Comparison of ENCODE assay signal across 21 cellular contexts in genomic region chr1:235244969-235245592, GRCh38.
DNase-seq lines count a peak whose midpoint lies in the region; ATAC-seq, FAIRE-seq and TF ChIP-seq lines count a peak whose summit lies in the region.
"Had no signal": no experiment of that assay in that cellular context is flagged by ENCODE, and none has a peak within 500 bp of the region (broad histone marks: within the 10 kb centered on the region; RNA-seq: fewer than 3 reads in every experiment).

No MANE protein-coding gene starts in this region.

- no peaks in the 10 kb centered on the region for H3K27me3 Mint-ChIP-seq in CD4-positive, CD25-positive, alpha-beta regulatory T cell
- H3K27me3 Mint-ChIP-seq in T-helper 17 cell: no peaks in the 10 kb centered on the region

- peak overlapping the region; percentile 44 for H2AFZ ChIP-seq in DND-41 (ENCODE audit: low read depth, low read length)

- peak overlapping the region; percentile 58 for H3K4me2 ChIP-seq in DND-41 (ENCODE audit: insufficient read depth, low read length)

- peaks cover 18% of the 10 kb centered on the region for H3K36me3 ChIP-seq in CD4-positive, CD25-positive, alpha-beta regulatory T cell (ENCODE audit: control insufficient read depth, insufficient read depth, low read length)
- H3K36me3 ChIP-seq in DND-41 (ENCODE audit: insufficient read depth, low read length): peaks cover 22% of the 10 kb centered on the region
- H3K36me3 ChIP-seq: colonic mucosa had no signal

- H3K4me1 ChIP-seq in CD4-positive, CD25-positive, alpha-beta regulatory T cell (ENCODE audit: control insufficient read depth, insufficient read depth, low read length, poor library complexity, severe bottlenecking): peaks cover 37% of the 10 kb centered on the region
- H3K4me1 ChIP-seq in DND-41 (ENCODE audit: insufficient read depth, low read length): peaks cover 43% of the 10 kb centered on the region
- H3K4me1 ChIP-seq: ascending aorta, colonic mucosa, testis had no signal

- H3K27me3 ChIP-seq in CD4-positive, CD25-positive, alpha-beta regulatory T cell (ENCODE audit: control insufficient read depth, insufficient read depth, low read length): no peaks in the 10 kb centered on the region
- no peaks in the 10 kb centered on the region for H3K27me3 ChIP-seq in DND-41 (ENCODE audit: insufficient read depth, low read length, poor library complexity)
- H3K27me3 ChIP-seq: ascending aorta, colonic mucosa, spleen, testis had no signal

- peak overlapping the region; percentile 21 to 58 (median 57) for H3K27ac Mint-ChIP-seq in CD4-positive, CD25-positive, alpha-beta regulatory T cell
- H3K27ac Mint-ChIP-seq in T-helper 17 cell: peak overlapping the region; percentile 86

- H3K79me2 ChIP-seq in DND-41 (ENCODE audit: insufficient read depth, low read length): peaks cover 40% of the 10 kb centered on the region

- peaks cover 20% of the 10 kb centered on the region for H3K36me3 Mint-ChIP-seq in CD4-positive, CD25-positive, alpha-beta regulatory T cell
- H3K36me3 Mint-ChIP-seq in T-helper 17 cell (ENCODE audit: low read depth): peaks cover 8% of the 10 kb centered on the region

- no peaks in the 10 kb centered on the region for H3K9me3 Mint-ChIP-seq in CD4-positive, CD25-positive, alpha-beta regulatory T cell

- peak overlapping the region; percentile 11 to 46 (median 31) for H3K4me3 Mint-ChIP-seq in CD4-positive, CD25-positive, alpha-beta regulatory T cell
- H3K4me3 Mint-ChIP-seq in T-helper 17 cell: peak overlapping the region; percentile 82

- H3K4me3 ChIP-seq in CD4-positive, CD25-positive, alpha-beta regulatory T cell (ENCODE audit: low read depth, low read length): peak overlapping the region; percentile 54
- peak overlapping the region in 1 of 2 experiments; percentile 38; a peak in 2 of 4 replicates for H3K4me3 ChIP-seq in DND-41 (ENCODE audit: low read depth in 1 of 2, low read length in 2 of 2)
- H3K4me3 ChIP-seq: ascending aorta, colonic mucosa, spleen, testis had no signal

- H3K27ac ChIP-seq in CD4-positive, CD25-positive, alpha-beta regulatory T cell (ENCODE audit: insufficient read depth, low read length, poor library complexity, severe bottlenecking): peak overlapping the region; percentile 45
- H3K27ac ChIP-seq in DND-41 (ENCODE audit: low read length): peak overlapping the region; percentile 95
- H3K27ac ChIP-seq: ascending aorta, colonic mucosa, testis had no signal

- no peaks in the 10 kb centered on the region for H4K20me1 ChIP-seq in DND-41 (ENCODE audit: insufficient read depth, low read length)

- FAIRE-seq in endometrium (lab: Jason Lieb, UNC): peak; percentile 79

- peaks cover 38 to 51% (median 42%) of the 10 kb centered on the region in 4 donors for H3K4me1 Mint-ChIP-seq in CD4-positive, CD25-positive, alpha-beta regulatory T cell
- peaks cover 37% of the 10 kb centered on the region for H3K4me1 Mint-ChIP-seq in T-helper 17 cell

- no peaks in the 10 kb centered on the region for H3K9me3 ChIP-seq in CD4-positive, CD25-positive, alpha-beta regulatory T cell (ENCODE audit: control insufficient read depth in 2 of 2, low read length in 2 of 2)
- H3K9me3 ChIP-seq in DND-41 (ENCODE audit: insufficient read depth, low read length, severe bottlenecking) (no peaks in the 10 kb centered on the region), T-helper 17 cell (ENCODE audit: control insufficient read depth, low read length, poor library complexity, severe bottlenecking) (no peaks in the 10 kb centered on the region)
- H3K9me3 ChIP-seq: ascending aorta, colonic mucosa, spleen, testis had no signal

- no peak for ATAC-seq in CD4-positive, CD25-positive, alpha-beta regulatory T cell (ENCODE audit: low read depth in 2 of 2)
- ATAC-seq in DND-41 (ENCODE audit: insufficient read depth, low read depth): peak; percentile 89
- ATAC-seq in T-helper 17 cell: peak; percentile 60
- ATAC-seq in esophagus mucosa: no peak
- ATAC-seq in HG02970 (IDR thresholded peaks at IDR 0.05; ENCODE audit: low FRiP score, unreplicated experiment): no peak
- ATAC-seq in HG03439 (IDR thresholded peaks at IDR 0.05; ENCODE audit: unreplicated experiment): no peak

- TF ChIP-seq CTCF in DND-41 (IDR thresholded peaks at IDR 0.05; ENCODE audit: borderline replicate concordance, extremely low read depth, low read length, poor library complexity, severe bottlenecking): no peak

- peak in 2 of 3 donors; percentile 22 to 36 for DNase-seq in CD4-positive, CD25-positive, alpha-beta regulatory T cell
- DNase-seq in DND-41: peak; percentile 24
- DNase-seq in T-helper 17 cell: no peak
- DNase-seq in LoVo (ENCODE audit: low spot score): no peak
- DNase-seq: Calu3; colonic mucosa; GF-D8; hippocampal formation; Karpas-422; mesenchymal stem cell; NCI-H1417; NCI-H2171; NCI-H748 treated with DMSO at 0.1 percent for 48 hours; spleen; stimulated activated CD8-positive, alpha-beta memory T cell treated with anti-CD3 and anti-CD28 coated beads, Interleukin-4, amount 100 ng/mL, for 48 hours; testis had no signal

- H3K9ac ChIP-seq in DND-41 (ENCODE audit: low read depth, low read length): peak overlapping the region; percentile 41

Comparison
In these comparisons a context has a peak if more than half of its experiments do, and no peak if none do; other contexts are left out.
1. ATAC-seq: peak in DND-41 (single experiment) and T-helper 17 cell (single experiment); none in CD4-positive, CD25-positive, alpha-beta regulatory T cell (0 of 2), esophagus mucosa (single experiment), HG02970 (single experiment) and HG03439 (single experiment).
2. DNase-seq: peak in CD4-positive, CD25-positive, alpha-beta regulatory T cell (2 of 3) and DND-41 (single experiment); none in T-helper 17 cell (0 of 3) and LoVo (single experiment).